ENCODE assay signal across 10 cellular contexts in the genomic region with DNA sequence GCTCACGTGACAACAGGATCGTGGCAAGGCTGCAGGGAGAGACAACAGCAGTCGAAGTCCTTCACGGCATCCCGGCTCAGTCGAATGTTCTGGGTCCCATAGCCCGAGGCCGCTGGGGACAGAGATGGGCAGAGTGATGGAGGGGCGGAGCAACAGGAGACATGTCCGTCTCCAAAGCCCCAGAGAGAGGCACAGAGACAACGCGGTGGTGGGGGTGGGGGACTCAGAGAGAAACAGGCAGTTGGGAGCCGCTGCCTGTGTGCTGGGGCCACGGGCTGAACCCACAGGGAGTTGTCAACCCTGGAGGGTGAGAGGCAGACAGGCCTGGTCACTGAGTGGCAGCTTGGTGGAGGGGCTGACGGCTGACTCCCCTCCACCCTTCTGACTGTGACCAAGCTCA. TPM values are rescaled to one million over a fixed set of nuclear protein-coding genes. Genes with fewer than 3 reads are reported as not detected.
DNase-seq lines count a peak whose midpoint lies in the region; ATAC-seq and TF ChIP-seq lines count a peak whose summit lies in the region.
"Had no signal": no experiment of that assay in that cellular context is flagged by ENCODE, and none has a peak within 500 bp of the region (broad histone marks: within the 10 kb centered on the region; RNA-seq: fewer than 3 reads in every experiment).

No MANE protein-coding gene starts in this region.

- peaks cover 96% of the 10 kb centered on the region for H3K4me1 ChIP-seq in CD8-positive, alpha-beta memory T cell (ENCODE audit: insufficient read depth, low read length)
- H3K4me1 ChIP-seq in duodenal mucosa (ENCODE audit: control insufficient read depth in 1 of 2, insufficient read depth in 2 of 2, low read length in 2 of 2): peaks cover 52 to 79% of the 10 kb centered on the region in 2 donors
- H3K4me1 ChIP-seq in gastrocnemius medialis: peaks cover 38 to 41% of the 10 kb centered on the region in 2 donors
- H3K4me1 ChIP-seq in ascending aorta: peaks cover 0 to 1% of the 10 kb centered on the region in 2 donors

- H3K27me3 Mint-ChIP-seq in CD8-positive, alpha-beta memory T cell: peaks cover 0 to 2% of the 10 kb centered on the region in 2 donors

- no peak for TF ChIP-seq CTCF in gastrocnemius medialis (IDR thresholded peaks at IDR 0.05 in 4 of 5, conservative IDR thresholded peaks at IDR 0.05 in 1 of 5)
- no peak for TF ChIP-seq CTCF in ascending aorta (IDR thresholded peaks at IDR 0.05)

- in situ Hi-C loops in gastrocnemius medialis (cut with MboI; ENCODE audit: low sequenced_read_pairs in 4 of 4): no loop called here

- peak overlapping the region; percentile 84 to 98 (median 95) for H3K27ac Mint-ChIP-seq in CD8-positive, alpha-beta memory T cell

- no peaks in the 10 kb centered on the region for H3K9me3 ChIP-seq in CD8-positive, alpha-beta memory T cell (ENCODE audit: low read length)
- H3K9me3 ChIP-seq in duodenal mucosa (ENCODE audit: control insufficient read depth in 1 of 2, low read length in 2 of 2) (no peaks in the 10 kb centered on the region), gastrocnemius medialis (no peaks in the 10 kb centered on the region), ascending aorta (no peaks in the 10 kb centered on the region)
- H3K9me3 ChIP-seq: gastroesophageal sphincter had no signal

- no peak for DNase-seq in CD8-positive, alpha-beta memory T cell
- DNase-seq in activated CD4-positive, alpha-beta T cell treated with anti-CD3 and anti-CD28 coated beads, Interleukin-2, amount 50 U/mL, for 1 hour: peak; percentile 19
- DNase-seq in gastrocnemius medialis (peak in 1 of 2 donors; percentile 30), GOT3 (lab: John Stamatoyannopoulos, UW) (no peak), ascending aorta (ENCODE audit: low spot score in 2 of 2) (no peak), DMS53 treated with DMSO at 0.1 percent for 48 hours (lab: John Stamatoyannopoulos, UW; ENCODE audit: unreplicated experiment) (no peak)
- no peak for DNase-seq in stimulated activated CD8-positive, alpha-beta memory T cell treated with anti-CD3 and anti-CD28 coated beads, Interleukin-4, amount 100 ng/mL, for 48 hours
- DNase-seq: NCI-H1436 had no signal

- CTCF ChIA-PET in CD8-positive, alpha-beta memory T cell (lab: Charles Lee): interaction anchor here (1.2 to 11.7 kb wide), 4 partner anchors 11 to 90 kb away, joined by 5 to 128 read pairs (median 54); a partner anchor contains a TSS

- H3K27ac ChIP-seq in CD8-positive, alpha-beta memory T cell (ENCODE audit: low read depth, low read length): peak overlapping the region; percentile 57
- H3K27ac ChIP-seq in duodenal mucosa (ENCODE audit: low read depth, low read length) (peak overlapping the region; percentile 63), gastrocnemius medialis (peak overlapping the region; percentile 87 to 93 (median 90)), ascending aorta (peak overlapping the region in 1 of 2 donors; percentile 8)

- POLR2A ChIA-PET in CD8-positive, alpha-beta memory T cell (lab: Charles Lee): no interaction called here

- no peaks in the 10 kb centered on the region for H3K27me3 ChIP-seq in CD8-positive, alpha-beta memory T cell (ENCODE audit: insufficient read depth, low read length, poor library complexity, severe bottlenecking)
- H3K27me3 ChIP-seq in duodenal mucosa (ENCODE audit: control insufficient read depth in 1 of 2, insufficient read depth in 2 of 2, low read length in 2 of 2): no peaks in the 10 kb centered on the region
- H3K27me3 ChIP-seq in gastrocnemius medialis: no peaks in the 10 kb centered on the region
- no peaks in the 10 kb centered on the region for H3K27me3 ChIP-seq in ascending aorta
- H3K27me3 ChIP-seq: gastroesophageal sphincter had no signal

- H3K9me3 Mint-ChIP-seq in CD8-positive, alpha-beta memory T cell: no peaks in the 10 kb centered on the region

- intact Hi-C loops in gastrocnemius medialis (cut with DNase I; ENCODE audit: low total_unique reads): no loop called here
- intact Hi-C loops in ascending aorta (cut with DNase I): no loop called here

- peak overlapping the region; percentile 79 to 93 (median 92) for H3K4me3 Mint-ChIP-seq in CD8-positive, alpha-beta memory T cell

- H3K36me3 ChIP-seq in CD8-positive, alpha-beta memory T cell (ENCODE audit: insufficient read depth, low read length): peaks cover 35% of the 10 kb centered on the region
- H3K36me3 ChIP-seq in duodenal mucosa (ENCODE audit: control insufficient read depth in 1 of 2, insufficient read depth in 2 of 2, low read length in 2 of 2) (peaks cover 13 to 42% of the 10 kb centered on the region in 2 donors), gastrocnemius medialis (peaks cover 0 to 35% of the 10 kb centered on the region in 2 donors), ascending aorta (peaks cover 43 to 46% of the 10 kb centered on the region in 2 donors)

- no peak for TF ChIP-seq POLR2A in gastrocnemius medialis (IDR thresholded peaks at IDR 0.05)

- peaks cover 9 to 56% (median 9%) of the 10 kb centered on the region in 3 donors for H3K36me3 Mint-ChIP-seq in CD8-positive, alpha-beta memory T cell

- peak overlapping the region; percentile 89 for H3K4me3 ChIP-seq in CD8-positive, alpha-beta memory T cell (ENCODE audit: low read length)
- H3K4me3 ChIP-seq in duodenal mucosa (ENCODE audit: low read depth in 1 of 2, low read length in 2 of 2): peak overlapping the region; percentile 29 to 46
- peak overlapping the region in 1 of 4 donors; percentile 34 for H3K4me3 ChIP-seq in gastrocnemius medialis
- H3K4me3 ChIP-seq in ascending aorta: no peak overlapping the region

- peaks cover 71 to 82% (median 77%) of the 10 kb centered on the region in 3 donors for H3K4me1 Mint-ChIP-seq in CD8-positive, alpha-beta memory T cell

- no peak for ATAC-seq in gastrocnemius medialis
- ATAC-seq: gastroesophageal sphincter had no signal

- peak overlapping the region; percentile 49 to 65 for H3K9ac ChIP-seq in duodenal mucosa (ENCODE audit: low read depth in 1 of 2, low read length in 2 of 2)

RNA-seq across cellular contexts. Expression of a gene that starts 20.4 kb away (rescaled TPM):
- total RNA-seq in CD8-positive, alpha-beta memory T cell: 10 to 100 TPM; 62.5 to 64.3 TPM
- 414 TPM for polyA plus RNA-seq in CD8-positive, alpha-beta memory T cell
- 10 to 100 TPM; 62.4 to 92.8 (median 78.9) TPM for total RNA-seq in gastrocnemius medialis
- total RNA-seq in ascending aorta: 85.3 TPM

RNA-seq across cellular contexts. Expression of a gene that starts 21.2 kb away (rescaled TPM):
- 1 to 10 TPM; 1.2 TPM for total RNA-seq in CD8-positive, alpha-beta memory T cell
- 0.24 TPM for polyA plus RNA-seq in CD8-positive, alpha-beta memory T cell
- total RNA-seq in gastrocnemius medialis (1 to 10 TPM in 3 of 4 donors, not detected in 1; 1.4 to 4.6 (median 3.8) TPM), ascending aorta (not detected)

RNA-seq across cellular contexts. Expression of a gene that starts 31.1 kb away (rescaled TPM):
- total RNA-seq in CD8-positive, alpha-beta memory T cell: 10 to 100 TPM; 25.9 to 27.5 TPM
- 0.81 TPM for polyA plus RNA-seq in CD8-positive, alpha-beta memory T cell
- total RNA-seq in gastrocnemius medialis (1 to 10 TPM; 3.4 to 7.7 (median 3.8) TPM), ascending aorta (23.6 TPM)

RNA-seq across cellular contexts. Expression of a gene that starts 32.1 kb away (rescaled TPM):
- total RNA-seq in CD8-positive, alpha-beta memory T cell: 1 to 10 TPM; 1.4 to 1.7 TPM
- polyA plus RNA-seq in CD8-positive, alpha-beta memory T cell: 2.1 TPM
- total RNA-seq in gastrocnemius medialis (10 to 100 TPM in 2 of 4 donors, 1 to 10 TPM in 2; 1.2 to 11.7 (median 7.6) TPM), ascending aorta (116 TPM)

RNA-seq across cellular contexts. Expression of a gene that starts 47.5 kb away (rescaled TPM):
- total RNA-seq in CD8-positive, alpha-beta memory T cell: 10 to 100 TPM; 16.2 to 16.3 TPM
- 52.4 TPM for polyA plus RNA-seq in CD8-positive, alpha-beta memory T cell
- total RNA-seq in gastrocnemius medialis (10 to 100 TPM; 54.8 to 68.2 (median 59.7) TPM), ascending aorta (264 TPM)

Comparison
In these comparisons a context has a peak if more than half of its experiments do, and no peak if none do; other contexts are left out.
1. H3K4me3 ChIP-seq: peak in CD8-positive, alpha-beta memory T cell (single experiment) and duodenal mucosa (2 of 2); none in ascending aorta (0 of 2).